ENCODE assay signal across 8 cellular contexts in genomic region chr12:124566181-124567034, GRCh38. TPM values are rescaled to one million over a fixed set of nuclear protein-coding genes. Genes with fewer than 3 reads are reported as not detected.
DNase-seq lines count a peak whose midpoint lies in the region; ATAC-seq and TF ChIP-seq lines count a peak whose summit lies in the region.

No MANE protein-coding gene starts in this region.

- no peak for TF ChIP-seq EP300 in esophagus muscularis mucosa (IDR thresholded peaks at IDR 0.05)

- peak overlapping the region; percentile 83 for H3K27ac Mint-ChIP-seq in stimulated activated effector memory CD8-positive, alpha-beta T cell treated with anti-CD3 and anti-CD28 coated beads, Interleukin-12 subunit alpha, Interleukin-12 subunit beta, amount 100 ng/mL, for 72 hours

- peaks cover 35% of the 10 kb centered on the region for H3K4me1 Mint-ChIP-seq in stimulated activated effector memory CD8-positive, alpha-beta T cell treated with anti-CD3 and anti-CD28 coated beads, Interleukin-12 subunit alpha, Interleukin-12 subunit beta, amount 100 ng/mL, for 72 hours

- ATAC-seq in GM19395 (IDR thresholded peaks at IDR 0.05; ENCODE audit: unreplicated experiment) = peak; percentile 47
- ATAC-seq in HG03571 (IDR thresholded peaks at IDR 0.05; ENCODE audit: unreplicated experiment) = peak; percentile 37
- peak; percentile 68 for ATAC-seq in stimulated activated effector memory CD8-positive, alpha-beta T cell treated with anti-CD3 and anti-CD28 coated beads, Interleukin-12 subunit alpha, Interleukin-12 subunit beta, amount 100 ng/mL, for 72 hours

- TF ChIP-seq CTCF in esophagus muscularis mucosa (IDR thresholded peaks at IDR 0.05) = peak in 1 of 3 experiments; percentile 2

- no peaks in the 10 kb centered on the region for H3K36me3 ChIP-seq in esophagus muscularis mucosa
- no peaks in the 10 kb centered on the region for H3K36me3 ChIP-seq in muscle layer of colon (ENCODE audit: insufficient read depth, low read length)

- 0% methylated on average over 25 of the region's 59 CpGs for WGBS in esophagus muscularis mucosa

- no peaks in the 10 kb centered on the region for H3K9me3 ChIP-seq in esophagus muscularis mucosa
- H3K9me3 ChIP-seq in muscle layer of colon (ENCODE audit: low read length) = no peaks in the 10 kb centered on the region

- peak overlapping the region; percentile 71 for H3K9ac ChIP-seq in muscle layer of colon (ENCODE audit: low read length)

- H3K4me3 ChIP-seq in esophagus muscularis mucosa (peak overlapping the region; percentile 79 to 96 (median 88)), muscle layer of colon (ENCODE audit: low read depth in 1 of 2, low read length in 2 of 2) (peak overlapping the region; percentile 77 to 95)

- no peaks in the 10 kb centered on the region for H3K9me3 Mint-ChIP-seq in stimulated activated effector memory CD8-positive, alpha-beta T cell treated with anti-CD3 and anti-CD28 coated beads, Interleukin-12 subunit alpha, Interleukin-12 subunit beta, amount 100 ng/mL, for 72 hours

- intact Hi-C loops in esophagus muscularis mucosa (cut with DNase I) = no loop called here

- peak; percentile 59 for TF ChIP-seq POLR2A in esophagus muscularis mucosa (IDR thresholded peaks at IDR 0.05; ENCODE audit: low read depth)

- H3K27ac ChIP-seq in esophagus muscularis mucosa (replicated peaks in 1 of 4) (peak overlapping the region; percentile 92 to 99 (median 97)), muscle layer of colon (ENCODE audit: low read depth, low read length) (peak overlapping the region; percentile 99)

- H3K4me1 ChIP-seq in esophagus muscularis mucosa = peaks cover 56 to 73% (median 67%) of the 10 kb centered on the region in 4 donors
- peaks cover 54% of the 10 kb centered on the region for H3K4me1 ChIP-seq in muscle layer of colon (ENCODE audit: insufficient read depth, low read length)

- peak overlapping the region; percentile 86 for H3K4me3 Mint-ChIP-seq in stimulated activated effector memory CD8-positive, alpha-beta T cell treated with anti-CD3 and anti-CD28 coated beads, Interleukin-12 subunit alpha, Interleukin-12 subunit beta, amount 100 ng/mL, for 72 hours

- H3K27me3 ChIP-seq in esophagus muscularis mucosa (no peaks in the 10 kb centered on the region), muscle layer of colon (ENCODE audit: control insufficient read depth in 1 of 2, insufficient read depth in 2 of 2, low read length in 2 of 2) (no peaks in the 10 kb centered on the region)

- peak; percentile 73 for DNase-seq in CD1c-positive myeloid dendritic cell (ENCODE audit: extremely low spot score)
- peak; percentile 79 for DNase-seq in OCI-M1 (lab: John Stamatoyannopoulos, UW)
- peak; percentile 84 to 86 for DNase-seq in activated T-cell treated with anti-CD3 and anti-CD28 coated beads, Interleukin-2, amount 50 U/mL, for 48 hours
- peak; percentile 98 for DNase-seq in esophagus muscularis mucosa (ENCODE audit: extremely low spot score)
- peak; percentile 49 to 86 for DNase-seq in stimulated activated effector memory CD8-positive, alpha-beta T cell treated with anti-CD3 and anti-CD28 coated beads, Interleukin-12 subunit alpha, Interleukin-12 subunit beta, amount 100 ng/mL, for 72 hours (ENCODE audit: low spot score in 2 of 2)

- H3K36me3 Mint-ChIP-seq in stimulated activated effector memory CD8-positive, alpha-beta T cell treated with anti-CD3 and anti-CD28 coated beads, Interleukin-12 subunit alpha, Interleukin-12 subunit beta, amount 100 ng/mL, for 72 hours = peaks cover 2% of the 10 kb centered on the region

RNA-seq across cellular contexts. Expression of gene NCOR2, which starts 1.0 kb away (rescaled TPM):
- 100 to 1,000 TPM; 107 to 188 (median 131) TPM for total RNA-seq in esophagus muscularis mucosa

Comparison
In these comparisons a context has a peak if more than half of its experiments do, and no peak if none do; other contexts are left out.
1. Peak in every context shown above with its lines: DNase-seq, ATAC-seq, H3K4me3 ChIP-seq and H3K27ac ChIP-seq.